24 cellular contexts compared by ENCODE assay signal in the genomic region with DNA sequence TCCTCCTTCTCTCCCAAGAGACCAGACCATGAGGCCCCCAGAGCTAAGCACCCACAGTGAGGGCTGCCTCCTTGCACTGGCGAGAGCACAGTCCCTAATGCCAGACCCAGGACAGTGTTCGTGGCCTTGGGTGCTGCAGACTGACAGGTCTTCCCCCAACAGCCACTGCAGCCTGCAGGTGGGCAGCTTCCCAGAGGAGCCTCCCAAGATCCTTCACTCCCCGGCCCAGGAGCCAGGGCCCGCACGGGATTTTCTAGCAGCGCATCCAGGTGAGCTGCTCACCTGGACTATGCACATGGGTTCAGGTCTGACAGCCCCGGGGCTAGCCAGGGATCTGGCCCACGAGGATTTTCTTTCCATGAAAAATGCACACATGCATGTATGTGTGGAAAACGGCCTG. TPM values are rescaled to one million over a fixed set of nuclear protein-coding genes. Genes with fewer than 3 reads are reported as not detected.
DNase-seq lines count a peak whose midpoint lies in the region; ATAC-seq, FAIRE-seq and TF ChIP-seq lines count a peak whose summit lies in the region.
"Had no signal": no experiment of that assay in that cellular context is flagged by ENCODE, and none has a peak within 500 bp of the region (broad histone marks: within the 10 kb centered on the region; RNA-seq: fewer than 3 reads in every experiment).

No MANE protein-coding gene starts in this region.

- peaks cover 20% of the 10 kb centered on the region for H3K4me1 Mint-ChIP-seq in neural progenitor cell

- H3K4me3 Mint-ChIP-seq in neural progenitor cell: no peak overlapping the region
- H3K4me3 Mint-ChIP-seq: CD8-positive, alpha-beta T cell had no signal

- intact Hi-C loops in esophagus squamous epithelium (cut with DNase I): no loop called here
- intact Hi-C loops in right cardiac atrium (cut with DNase I): loop anchor here in 1 of 4 donors (2.0 kb wide), 1 partner anchor 21 kb away; no protein-coding TSS in a partner anchor

- CTCF ChIA-PET in H1 (lab: Charles Lee; ENCODE audit: partially characterized antibody): interaction anchor here (0.9 to 2.8 kb wide), 5 partner anchors 10 to 353 kb away, joined by 3 to 13 read pairs (median 4); no protein-coding TSS in a partner anchor

- H3K18ac ChIP-seq in H1 (ENCODE audit: extremely low read depth, low read length): no peak overlapping the region

- H2BK12ac ChIP-seq in H1 (ENCODE audit: low read depth, low read length): no peak overlapping the region

- H2AFZ ChIP-seq in H1 (ENCODE audit: low read length) (peak overlapping the region; percentile 25; the same call in 1 of the 2 replicates), neural progenitor cell (replicated peaks) (no peak overlapping the region), GM23248 (no peak overlapping the region)

- H3K27me3 ChIP-seq in H1 (replicated peaks in 1 of 4; ENCODE audit: control insufficient read depth in 3 of 4, extremely low read depth in 1 of 4, insufficient read depth in 3 of 4, low read length in 3 of 4) (no peaks in the 10 kb centered on the region), neural progenitor cell (no peaks in the 10 kb centered on the region), GM23248 (replicated peaks; ENCODE audit: insufficient read depth) (no peaks in the 10 kb centered on the region), esophagus squamous epithelium (peaks cover 0 to 47% (median 0%) of the 10 kb centered on the region in 4 donors), right cardiac atrium (ENCODE audit: control insufficient read depth, insufficient read depth) (no peaks in the 10 kb centered on the region)
- H3K27me3 ChIP-seq: BE2C, SJSA1 had no signal

- H3K4me3 ChIP-seq in H1 (ENCODE audit: extremely low read depth in 1 of 4, insufficient read depth in 2 of 4, low read depth in 3 of 4, low read length in 4 of 4) (no peak overlapping the region), neural progenitor cell (no peak overlapping the region), GM23248 (no peak overlapping the region), esophagus squamous epithelium (no peak overlapping the region), right cardiac atrium (ENCODE audit: low read length) (no peak overlapping the region)
- H3K4me3 ChIP-seq: HAP-1, SJSA1 had no signal

- peaks cover 7% of the 10 kb centered on the region for H3K27me3 Mint-ChIP-seq in neural progenitor cell (ENCODE audit: insufficient read depth, low read depth)

- no peak overlapping the region for H4K91ac ChIP-seq in H1 (replicated peaks; ENCODE audit: insufficient read length, low read length)

- ATAC-seq in HG03280 (IDR thresholded peaks at IDR 0.05; ENCODE audit: unreplicated experiment) (no peak), right cardiac atrium (no peak)
- ATAC-seq: CD8-positive, alpha-beta T cell; Panc1 had no signal

- peak overlapping the region; percentile 63 for H3K27ac Mint-ChIP-seq in neural progenitor cell
- H3K27ac Mint-ChIP-seq: CD8-positive, alpha-beta T cell had no signal

- H3K36me3 ChIP-seq in H1 (ENCODE audit: control insufficient read depth in 2 of 4, insufficient read depth in 4 of 4, low read length in 3 of 4) (no peaks in the 10 kb centered on the region), neural progenitor cell (no peaks in the 10 kb centered on the region), GM23248 (ENCODE audit: low read depth) (no peaks in the 10 kb centered on the region), esophagus squamous epithelium (no peaks in the 10 kb centered on the region)
- H3K36me3 ChIP-seq: BE2C, HAP-1, SJSA1 had no signal

- no peak for TF ChIP-seq EP300 in H1 (IDR thresholded peaks at IDR 0.05; ENCODE audit: borderline replicate concordance in 1 of 2, low read depth in 2 of 2, low read length in 2 of 2)

- no peaks in the 10 kb centered on the region for H3K23me2 ChIP-seq in H1 (ENCODE audit: low read depth, low read length)

- H3K27ac ChIP-seq in H1 (ENCODE audit: low read depth, low read length) (no peak overlapping the region), neural progenitor cell (no peak overlapping the region), GM23248 (no peak overlapping the region), esophagus squamous epithelium (no peak overlapping the region), right cardiac atrium (ENCODE audit: low read length) (no peak overlapping the region)
- H3K27ac ChIP-seq: SJSA1 had no signal

- no peak overlapping the region for H4K8ac ChIP-seq in H1 (ENCODE audit: extremely low read depth, insufficient read depth, low read length)

- no peak overlapping the region for H2BK20ac ChIP-seq in H1 (ENCODE audit: low read length)

- TF ChIP-seq RAD21 in H1 (IDR thresholded peaks at IDR 0.05 in 1 of 2, conservative IDR thresholded peaks at IDR 0.05 in 1 of 2; ENCODE audit: low read depth in 2 of 2, low read length in 2 of 2): no peak

- H3K4me2 ChIP-seq in H1 (ENCODE audit: insufficient read depth in 1 of 2, low read depth in 2 of 2, low read length in 2 of 2) (no peak overlapping the region), neural progenitor cell (no peak overlapping the region), GM23248 (ENCODE audit: unreplicated experiment) (no peak overlapping the region)

- no peak overlapping the region for H3K23ac ChIP-seq in H1 (ENCODE audit: insufficient read length)

- no peak overlapping the region for H2BK120ac ChIP-seq in H1 (replicated peaks; ENCODE audit: low read depth, low read length)

- H3K36me3 Mint-ChIP-seq in neural progenitor cell: no peaks in the 10 kb centered on the region
- H3K36me3 Mint-ChIP-seq: CD8-positive, alpha-beta T cell had no signal

- H4K20me1 ChIP-seq in H1 (replicated peaks in 1 of 2; ENCODE audit: control insufficient read depth in 1 of 2, insufficient read depth in 2 of 2, low read length in 2 of 2) (no peaks in the 10 kb centered on the region), neural progenitor cell (ENCODE audit: low read depth) (no peaks in the 10 kb centered on the region), GM23248 (ENCODE audit: insufficient read depth) (no peaks in the 10 kb centered on the region)

- no peak for TF ChIP-seq POLR2A in H1 (IDR thresholded peaks at IDR 0.05; ENCODE audit: control extremely low read depth in 1 of 2, low read depth in 2 of 2, low read length in 2 of 2)
- TF ChIP-seq POLR2A in esophagus squamous epithelium (IDR thresholded peaks at IDR 0.05): no peak

- peak; percentile 59 for DNase-seq in activated effector memory CD4-positive, alpha-beta T cell treated with anti-CD3 and anti-CD28 coated beads, Interleukin-2, amount 50 U/mL, for 16 hours
- no peak for DNase-seq in activated effector memory CD4-positive, alpha-beta T cell treated with Interleukin-2 at 50 U/mL for 16 hours
- DNase-seq in H1 (ENCODE audit: low read depth in 1 of 2, low spot score in 2 of 2) (no peak), neural progenitor cell (ENCODE audit: low spot score) (no peak), GM23248 (no peak), esophagus squamous epithelium (lab: John Stamatoyannopoulos, UW) (no peak), right cardiac atrium (no peak)
- DNase-seq: 8988T; BE2C; CD8-positive, alpha-beta T cell; DMS79; MM.1S; NCI-H1092; NCI-H146; NCI-H2029 treated with DMSO at 0.1 percent for 48 hours; NCI-H2171 treated with DMSO at 0.1 percent for 48 hours; NCI-H446 treated with DMSO at 0.1 percent for 48 hours; NCI-H69 had no signal

- H3K9me2 ChIP-seq in GM23248 (ENCODE audit: insufficient read depth): no peaks in the 10 kb centered on the region

- H3F3A ChIP-seq in neural progenitor cell (ENCODE audit: low read depth): no peaks in the 10 kb centered on the region
- H3F3A ChIP-seq in GM23248 (ENCODE audit: insufficient read depth): peaks cover 7% of the 10 kb centered on the region; the same call in 1 of the 2 replicates

- TF ChIP-seq CTCF in H1 (IDR thresholded peaks at IDR 0.05; ENCODE audit: control extremely low read depth in 1 of 3, insufficient read depth in 1 of 3, low read depth in 1 of 3, low read length in 3 of 3) (no peak), neural progenitor cell (IDR thresholded peaks at IDR 0.05) (no peak), esophagus squamous epithelium (IDR thresholded peaks at IDR 0.05) (no peak)

- no peak overlapping the region for H3K56ac ChIP-seq in H1 (replicated peaks; ENCODE audit: insufficient read length, low read depth, low read length)

- no peaks in the 10 kb centered on the region for H3K9me3 Mint-ChIP-seq in neural progenitor cell
- H3K9me3 Mint-ChIP-seq: CD8-positive, alpha-beta T cell had no signal

- no peak overlapping the region for H3K14ac ChIP-seq in H1 (ENCODE audit: insufficient read length)

- H3K9ac ChIP-seq in H1 (replicated peaks in 1 of 4; ENCODE audit: extremely low read depth in 1 of 4, low read depth in 3 of 4, low read length in 3 of 4) (no peak overlapping the region), neural progenitor cell (no peak overlapping the region), GM23248 (no peak overlapping the region)

- H3K9me3 ChIP-seq in H1 (ENCODE audit: insufficient read depth in 2 of 2, low read depth in 1 of 2, low read length in 1 of 2) (no peaks in the 10 kb centered on the region; a peak in 2 of 4 replicates), neural progenitor cell (ENCODE audit: low read depth) (no peaks in the 10 kb centered on the region), GM23248 (ENCODE audit: low read depth) (no peaks in the 10 kb centered on the region), esophagus squamous epithelium (no peaks in the 10 kb centered on the region), right cardiac atrium (ENCODE audit: control insufficient read depth, low read length) (no peaks in the 10 kb centered on the region)
- H3K9me3 ChIP-seq: BE2C, HAP-1 had no signal

- no peak overlapping the region for H4K5ac ChIP-seq in H1 (ENCODE audit: insufficient read length, low read depth, low read length)

- no peak overlapping the region for H2BK5ac ChIP-seq in H1 (ENCODE audit: low read depth, low read length)

- FAIRE-seq in H1 (lab: Jason Lieb, UNC): no peak
- FAIRE-seq: D721Med had no signal

- H3K4ac ChIP-seq in H1 (replicated peaks; ENCODE audit: insufficient read length, low read depth, low read length): no peak overlapping the region

- H3K79me1 ChIP-seq in H1 (ENCODE audit: low read depth, low read length): no peaks in the 10 kb centered on the region

- POLR2A ChIA-PET in H1 (lab: Charles Lee; ENCODE audit: partially characterized antibody): interaction anchor here (2.5 kb wide), 1 partner anchor 9 kb away, joined by 7 read pairs; no protein-coding TSS in a partner anchor

- 90% methylated on average over 9 of the region's 9 CpGs; no CpG with 5 or more reads in 1 of the 2 experiments for WGBS in H1 (ENCODE audit: extremely low coverage in 1 of 2, insufficient coverage in 1 of 2, insufficient read length in 1 of 2, insufficient replicate concordance in 2 of 2, low coverage in 1 of 2, low lambda C conversion rate in 2 of 2, missing lambda C conversion rate in 1 of 2), 2 experiments
- WGBS in GM23248 (ENCODE audit: low coverage in 1 of 2, low lambda C conversion rate in 2 of 2, missing lambda C conversion rate in 2 of 2), 2 experiments: 69 to 81% methylated on average over 9 of the region's 9 CpGs
- 55 to 83% methylated on average over 4 of the region's 9 CpGs for WGBS in esophagus squamous epithelium, 2 donors
- 92% methylated on average over 9 of the region's 9 CpGs for WGBS in right cardiac atrium

- H2BK15ac ChIP-seq in H1 (ENCODE audit: low read length): no peak overlapping the region

- H3K4me1 ChIP-seq in H1 (replicated peaks in 1 of 4; ENCODE audit: control insufficient read depth in 3 of 4, insufficient read depth in 4 of 4, low read length in 3 of 4): no peaks in the 10 kb centered on the region
- H3K4me1 ChIP-seq in neural progenitor cell: no peaks in the 10 kb centered on the region
- H3K4me1 ChIP-seq in GM23248 (ENCODE audit: insufficient read depth): no peaks in the 10 kb centered on the region
- peaks cover 0 to 4% (median 0%) of the 10 kb centered on the region in 3 donors for H3K4me1 ChIP-seq in esophagus squamous epithelium
- H3K4me1 ChIP-seq in right cardiac atrium (ENCODE audit: control insufficient read depth, insufficient read depth, low read length): no peaks in the 10 kb centered on the region
- H3K4me1 ChIP-seq: BE2C, HAP-1 had no signal

- in situ Hi-C loops in GM23248 (cut with MboI): loop anchor here (25.0 kb wide), 1 partner anchor 854 kb away; no protein-coding TSS in a partner anchor

- H2AK5ac ChIP-seq in H1 (ENCODE audit: low read depth, low read length): no peak overlapping the region

- no peaks in the 10 kb centered on the region for H3K79me2 ChIP-seq in H1 (ENCODE audit: control insufficient read depth in 1 of 2, insufficient read depth in 2 of 2, low read length in 2 of 2)
- H3K79me2 ChIP-seq in neural progenitor cell (ENCODE audit: low read depth): no peaks in the 10 kb centered on the region
- H3K79me2 ChIP-seq in GM23248 (ENCODE audit: insufficient read depth): no peaks in the 10 kb centered on the region

RNA-seq across cellular contexts. Expression of a gene that starts 41.7 kb away (rescaled TPM):
- total RNA-seq in H1 (2021; fragmentation: NEBNext Ultra II Directional; extraction: Animal tissue kit (Norgen Biotek cat#: 25700)): 1.0 and 1.3 TPM in 2 replicates
- polyA plus RNA-seq in H1 (2011; rRNA removed): 0.09 TPM in 1 of 2 replicates, not detected in the other
- polyA plus RNA-seq in H1 (2011; cell fraction: cytosol; rRNA removed): not detected
- polyA plus RNA-seq in H1 (2011; cell fraction: nucleus; rRNA removed): 0.29 TPM
- 0.15 to 0.35 TPM in 2 of 4 replicates, not detected in the others for polyA plus RNA-seq in H1 (2012, experiment 1 of 2)
- not detected for polyA plus RNA-seq in H1 (2012, experiment 2 of 2)
- 0.22 TPM for polyA plus RNA-seq in H1 (2013, experiment 1 of 2)
- 0.07 TPM for polyA plus RNA-seq in H1 (2013, experiment 2 of 2)
- polyA minus RNA-seq in H1 (2011; rRNA and poly(A)+ RNA removed): 2.1 and 2.5 TPM in 2 replicates
- polyA minus RNA-seq in H1 (2011; cell fraction: cytosol; rRNA and poly(A)+ RNA removed): not detected
- 6.0 TPM for polyA minus RNA-seq in H1 (2011; cell fraction: nucleus; rRNA and poly(A)+ RNA removed)
- total RNA-seq in neural progenitor cell (ENCODE audit: low replicate concordance): 0.82 and 2.3 TPM in 2 replicates
- 6.3 TPM in 1 of 2 replicates, not detected in the other for total RNA-seq in GM23248 (2014; rRNA removed; shearing (Covaris generic))
- polyA plus RNA-seq in GM23248 (2016; fragmentation: Nextera tagmentation; extraction: Ambion mirVana): 0.18 and 0.23 TPM in 2 replicates
- 1 to 10 TPM in 2 of 4 donors, not detected in 2; 2.3 to 3.2 TPM for total RNA-seq in esophagus squamous epithelium
- under 1 TPM; 0.51 to 0.78 (median 0.62) TPM for total RNA-seq in right cardiac atrium
- 0.32 TPM for polyA plus RNA-seq in right cardiac atrium

RNA-seq across cellular contexts. Expression of a gene that starts 43.1 kb away (rescaled TPM):
- 0.07 and 0.08 TPM in 2 replicates for total RNA-seq in H1 (2021; fragmentation: NEBNext Ultra II Directional; extraction: Animal tissue kit (Norgen Biotek cat#: 25700))
- polyA plus RNA-seq in H1 (2011; rRNA removed): 0.05 TPM in 2 replicates
- polyA plus RNA-seq in H1 (2011; cell fraction: cytosol; rRNA removed): 0.13 TPM
- polyA plus RNA-seq in H1 (2011; cell fraction: nucleus; rRNA removed): 0.20 TPM
- polyA plus RNA-seq in H1 (2012, experiment 1 of 2): 0.03 to 0.09 TPM in 2 of 4 replicates, not detected in the others
- not detected for polyA plus RNA-seq in H1 (2012, experiment 2 of 2)
- 0.10 TPM for polyA plus RNA-seq in H1 (2013, experiment 1 of 2)
- polyA plus RNA-seq in H1 (2013, experiment 2 of 2): 0.04 TPM
- polyA minus RNA-seq in H1 (2011; rRNA and poly(A)+ RNA removed): 0.05 and 0.09 TPM in 2 replicates
- polyA minus RNA-seq in H1 (2011; cell fraction: cytosol; rRNA and poly(A)+ RNA removed): not detected
- polyA minus RNA-seq in H1 (2011; cell fraction: nucleus; rRNA and poly(A)+ RNA removed): 0.20 TPM
- total RNA-seq in neural progenitor cell (ENCODE audit: low replicate concordance): 0.03 TPM in 1 of 2 replicates, not detected in the other
- 0.54 TPM in 1 of 2 replicates, not detected in the other for total RNA-seq in GM23248 (2014; rRNA removed; shearing (Covaris generic))
- not detected in 2 replicates for polyA plus RNA-seq in GM23248 (2016; fragmentation: Nextera tagmentation; extraction: Ambion mirVana)
- total RNA-seq in esophagus squamous epithelium: 1 to 10 TPM in 1 of 4 donors, under 1 TPM in 3; 0.04 to 4.3 (median 0.87) TPM
- total RNA-seq in right cardiac atrium: 1 to 10 TPM in 1 of 4 donors, under 1 TPM in 3; 0.48 to 1.1 (median 0.64) TPM
- 0.34 TPM for polyA plus RNA-seq in right cardiac atrium
- total RNA-seq: LHCN-M2, SJSA1 had no signal
